Comparison of ENCODE assay signal across 9 cellular contexts in the genomic region with DNA sequence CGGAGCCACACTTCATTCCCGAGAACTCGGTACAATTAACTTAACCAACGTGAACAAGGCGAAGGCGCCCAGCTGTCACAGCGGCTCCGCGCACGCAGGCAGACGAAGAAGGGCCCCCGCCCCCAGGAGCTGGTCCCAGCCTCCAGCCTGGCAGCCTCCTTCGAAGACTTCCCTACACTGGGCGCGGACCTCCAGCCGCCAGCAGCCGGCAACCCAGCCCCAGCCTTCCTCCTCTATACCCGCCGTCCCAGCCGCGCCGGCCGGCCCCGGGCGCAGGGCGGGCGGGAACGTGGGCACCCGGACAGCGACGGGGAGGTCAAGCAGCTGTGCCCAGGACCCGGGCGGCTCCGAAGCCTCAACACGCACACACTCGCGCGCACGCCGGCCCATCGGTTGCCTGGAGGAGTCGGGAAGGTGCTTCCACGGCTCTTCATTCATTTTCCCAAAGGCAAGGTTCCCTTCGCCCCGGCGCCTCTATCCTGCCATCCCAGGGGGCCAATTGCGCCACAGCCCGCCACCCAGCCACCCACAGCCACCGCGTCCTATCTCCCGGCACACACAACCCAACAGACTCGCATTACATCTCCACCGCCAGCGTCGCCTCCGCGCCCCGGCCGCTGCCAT. TPM values are rescaled to one million over a fixed set of nuclear protein-coding genes. Genes with fewer than 3 reads are reported as not detected.
DNase-seq lines count a peak whose midpoint lies in the region; ATAC-seq and TF ChIP-seq lines count a peak whose summit lies in the region.
"Had no signal": no experiment of that assay in that cellular context is flagged by ENCODE, and none has a peak within 500 bp of the region (broad histone marks: within the 10 kb centered on the region; RNA-seq: fewer than 3 reads in every experiment).

No MANE protein-coding gene starts in this region.

- H3K36me3 ChIP-seq in DOHH2 (ENCODE audit: control insufficient read depth, low read length) (peaks cover 49% of the 10 kb centered on the region), esophagus squamous epithelium (no peaks in the 10 kb centered on the region)
- H3K36me3 ChIP-seq in CD8-positive, alpha-beta memory T cell (ENCODE audit: insufficient read depth, low read length), result no peaks in the 10 kb centered on the region

- peaks cover 0 to 2% (median 0%) of the 10 kb centered on the region in 9 donors for H3K9me3 Mint-ChIP-seq in naive thymus-derived CD8-positive, alpha-beta T cell
- peaks cover 0 to 1% (median 0%) of the 10 kb centered on the region in 5 donors for H3K9me3 Mint-ChIP-seq in CD8-positive, alpha-beta memory T cell

- WGBS in esophagus squamous epithelium, 2 donors, result 1% methylated on average over 18 of the region's 59 CpGs; no CpG with 5 or more reads in 1 of the 2 donors

- H3F3A ChIP-seq in DOHH2 (ENCODE audit: control insufficient read depth, insufficient read depth), result peaks cover 10% of the 10 kb centered on the region

- peak overlapping the region in 1 of 10 donors; percentile 83 for H3K27ac Mint-ChIP-seq in naive thymus-derived CD8-positive, alpha-beta T cell
- H3K27ac Mint-ChIP-seq in CD8-positive, alpha-beta memory T cell, result no peak overlapping the region

- ATAC-seq in naive thymus-derived CD8-positive, alpha-beta T cell, result no peak
- ATAC-seq in GM21360 (IDR thresholded peaks at IDR 0.05; ENCODE audit: unreplicated experiment), result no peak

- H3K36me3 Mint-ChIP-seq in naive thymus-derived CD8-positive, alpha-beta T cell, result peaks cover 0 to 3% (median 2%) of the 10 kb centered on the region in 3 donors
- H3K36me3 Mint-ChIP-seq in CD8-positive, alpha-beta memory T cell, result peaks cover 0 to 1% (median 0%) of the 10 kb centered on the region in 3 donors

- peaks cover 18 to 64% (median 40%) of the 10 kb centered on the region in 5 donors for H3K27me3 Mint-ChIP-seq in naive thymus-derived CD8-positive, alpha-beta T cell
- peaks cover 35 to 52% of the 10 kb centered on the region in 2 donors for H3K27me3 Mint-ChIP-seq in CD8-positive, alpha-beta memory T cell

- peaks cover 74% of the 10 kb centered on the region for H3K79me2 ChIP-seq in DOHH2 (ENCODE audit: control insufficient read depth, low read length)

- peaks cover 12% of the 10 kb centered on the region; the same call in 1 of the 2 replicates for H4K20me1 ChIP-seq in DOHH2 (ENCODE audit: control insufficient read depth, insufficient read depth, low read depth, low read length)

- H3K4me2 ChIP-seq in DOHH2 (ENCODE audit: low read length), result peak overlapping the region; percentile 90

- peaks cover 6% of the 10 kb centered on the region for H3K9me3 ChIP-seq in DOHH2 (ENCODE audit: control insufficient read depth, insufficient read depth, low read length)
- H3K9me3 ChIP-seq in esophagus squamous epithelium, result no peaks in the 10 kb centered on the region
- no peaks in the 10 kb centered on the region for H3K9me3 ChIP-seq in CD8-positive, alpha-beta memory T cell (ENCODE audit: low read length)

- H3K27me3 ChIP-seq in DOHH2 (ENCODE audit: control insufficient read depth, low read length), result no peaks in the 10 kb centered on the region; the same call in 1 of the 2 replicates
- peaks cover 0 to 51% (median 0%) of the 10 kb centered on the region in 4 donors for H3K27me3 ChIP-seq in esophagus squamous epithelium
- H3K27me3 ChIP-seq in CD8-positive, alpha-beta memory T cell (ENCODE audit: insufficient read depth, low read length, poor library complexity, severe bottlenecking), result no peaks in the 10 kb centered on the region

- H3K9me2 ChIP-seq in DOHH2 (replicated peaks; ENCODE audit: control insufficient read depth, low read length), result no peaks in the 10 kb centered on the region

- TF ChIP-seq POLR2A in esophagus squamous epithelium (IDR thresholded peaks at IDR 0.05), result no peak

- peaks cover 0 to 20% (median 8%) of the 10 kb centered on the region in 4 donors for H3K4me1 Mint-ChIP-seq in naive thymus-derived CD8-positive, alpha-beta T cell
- peaks cover 1 to 9% (median 5%) of the 10 kb centered on the region in 3 donors for H3K4me1 Mint-ChIP-seq in CD8-positive, alpha-beta memory T cell

- H3K4me3 Mint-ChIP-seq in naive thymus-derived CD8-positive, alpha-beta T cell, result peak overlapping the region in 7 of 10 donors; percentile 34 to 87 (median 59)
- peak overlapping the region in 2 of 7 donors; percentile 32 to 41 for H3K4me3 Mint-ChIP-seq in CD8-positive, alpha-beta memory T cell

- TF ChIP-seq CTCF in DOHH2 (IDR thresholded peaks at IDR 0.05; ENCODE audit: low read depth, low read length, poor library complexity, severe bottlenecking) (no peak), esophagus squamous epithelium (IDR thresholded peaks at IDR 0.05) (no peak)

- H3K4me3 ChIP-seq in DOHH2 (ENCODE audit: low read length) (peak overlapping the region; percentile 95), esophagus squamous epithelium (peak overlapping the region; percentile 56 to 81 (median 72))
- no peak overlapping the region for H3K4me3 ChIP-seq in CD8-positive, alpha-beta memory T cell (ENCODE audit: low read length)

- peak overlapping the region; percentile 73 for H3K27ac ChIP-seq in DOHH2 (ENCODE audit: low read depth, low read length)
- H3K27ac ChIP-seq in esophagus squamous epithelium, result peak overlapping the region; percentile 87 to 98 (median 92)
- no peak overlapping the region for H3K27ac ChIP-seq in CD8-positive, alpha-beta memory T cell (ENCODE audit: low read depth, low read length)

- intact Hi-C loops in esophagus squamous epithelium (cut with DNase I), result no loop called here

- DNase-seq in RKO (ENCODE audit: low spot score) (peak; percentile 14), esophagus squamous epithelium (lab: John Stamatoyannopoulos, UW) (no peak), NCI-H1105 treated with DMSO at 0.1 percent for 48 hours (lab: John Stamatoyannopoulos, UW) (no peak)
- DNase-seq in naive thymus-derived CD8-positive, alpha-beta T cell, result no peak
- DNase-seq in CD8-positive, alpha-beta memory T cell, result no peak
- no peak for DNase-seq in stimulated activated CD4-positive, alpha-beta T cell treated with anti-CD3 and anti-CD28 coated beads, Interleukin-1b, Interleukin-23, amount 100 ng/mL, for 48 hours
- DNase-seq: IMR-90 had no signal

- POLR2A ChIA-PET in naive thymus-derived CD8-positive, alpha-beta T cell (lab: Charles Lee), result no interaction called here
- POLR2A ChIA-PET in CD8-positive, alpha-beta memory T cell (lab: Charles Lee), result no interaction called here

- CTCF ChIA-PET in CD8-positive, alpha-beta memory T cell (lab: Charles Lee), result no interaction called here

- peaks cover 66% of the 10 kb centered on the region for H3K4me1 ChIP-seq in DOHH2 (ENCODE audit: control insufficient read depth, low read length)
- H3K4me1 ChIP-seq in esophagus squamous epithelium, result peaks cover 35 to 88% (median 51%) of the 10 kb centered on the region in 3 donors
- H3K4me1 ChIP-seq in CD8-positive, alpha-beta memory T cell (ENCODE audit: insufficient read depth, low read length), result no peaks in the 10 kb centered on the region

RNA-seq across cellular contexts. Expression of gene CHST15, which starts 1.6 kb away (rescaled TPM):
- 10 to 100 TPM in 2 of 4 donors, 1 to 10 TPM in 2; 4.0 to 23.0 (median 13.8) TPM for total RNA-seq in esophagus squamous epithelium
- 1 to 10 TPM; 2.0 to 2.4 TPM for total RNA-seq in naive thymus-derived CD8-positive, alpha-beta T cell
- under 1 TPM in 2 of 3 donors, not detected in 1; 0.05 to 0.14 TPM for polyA plus RNA-seq in naive thymus-derived CD8-positive, alpha-beta T cell
- under 1 TPM; 0.18 to 0.24 TPM for total RNA-seq in CD8-positive, alpha-beta memory T cell
- polyA plus RNA-seq in CD8-positive, alpha-beta memory T cell, result not detected
